Comparison of ENCODE assay signal across 17 cellular contexts in the genomic region with DNA sequence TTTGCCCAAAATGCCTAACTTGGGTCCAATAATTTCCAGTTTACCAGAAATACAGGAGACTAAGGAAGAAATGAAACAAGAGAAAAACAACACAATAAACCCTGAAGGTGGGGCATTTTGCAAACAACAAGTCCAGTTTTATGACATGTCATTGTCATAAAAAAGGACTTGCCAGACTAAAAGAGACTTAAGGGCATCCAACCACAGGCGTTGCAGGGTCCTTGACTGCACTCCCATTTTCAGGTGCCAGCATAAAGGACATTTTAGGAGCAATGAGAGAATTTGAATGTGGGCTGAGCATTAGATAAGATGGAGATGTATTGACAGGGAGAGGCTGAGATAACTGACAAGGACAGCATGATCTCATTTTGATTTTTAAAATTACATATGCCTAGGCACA. TPM values are rescaled to one million over a fixed set of nuclear protein-coding genes. Genes with fewer than 3 reads are reported as not detected.
DNase-seq lines count a peak whose midpoint lies in the region; TF ChIP-seq lines count a peak whose summit lies in the region.
"Had no signal": no experiment of that assay in that cellular context is flagged by ENCODE, and none has a peak within 500 bp of the region (broad histone marks: within the 10 kb centered on the region; RNA-seq: fewer than 3 reads in every experiment).

No MANE protein-coding gene starts in this region.

- H3K36me3 ChIP-seq in hepatocyte (replicated peaks; ENCODE audit: insufficient read depth, low read depth): no peaks in the 10 kb centered on the region
- H3K36me3 ChIP-seq: BE2C had no signal

- peak overlapping the region; percentile 24; the same call in 1 of the 2 replicates for H3K27ac ChIP-seq in VCaP
- peak overlapping the region; percentile 74 for H3K27ac ChIP-seq in hepatocyte
- H3K27ac ChIP-seq: A549, C4-2B had no signal

- H3K36me3 Mint-ChIP-seq in progenitor cell of endocrine pancreas (ENCODE audit: insufficient read depth): no peaks in the 10 kb centered on the region
- H3K36me3 Mint-ChIP-seq: CD8-positive, alpha-beta T cell; IgD-negative memory B cell had no signal

- H3K9me3 Mint-ChIP-seq in progenitor cell of endocrine pancreas (ENCODE audit: low read depth): no peaks in the 10 kb centered on the region
- H3K9me3 Mint-ChIP-seq: CD8-positive, alpha-beta T cell; GM23338; H9; IgD-negative memory B cell had no signal

- H3K27me3 ChIP-seq in hepatocyte: no peaks in the 10 kb centered on the region
- H3K27me3 ChIP-seq: BE2C had no signal

- H3K4me3 Mint-ChIP-seq in progenitor cell of endocrine pancreas (ENCODE audit: low read depth): no peak overlapping the region
- H3K4me3 Mint-ChIP-seq: CD8-positive, alpha-beta T cell; GM23338; H9; IgD-negative memory B cell had no signal

- peak overlapping the region; percentile 48 for H3K27ac Mint-ChIP-seq in progenitor cell of endocrine pancreas
- H3K27ac Mint-ChIP-seq: CD8-positive, alpha-beta T cell; GM23338; H9; IgD-negative memory B cell had no signal

- no peak overlapping the region for H2AFZ ChIP-seq in hepatocyte

- DNase-seq in hepatocyte (ENCODE audit: low spot score): no peak
- DNase-seq in progenitor cell of endocrine pancreas (ENCODE audit: low spot score, unreplicated experiment): no peak
- DNase-seq in DMS53 treated with DMSO at 0.1 percent for 48 hours (lab: John Stamatoyannopoulos, UW; ENCODE audit: unreplicated experiment): no peak
- DNase-seq in globus pallidus (ENCODE audit: low spot score): no peak
- no peak for DNase-seq in DMS153 treated with DMSO at 0.1 percent for 48 hours (lab: John Stamatoyannopoulos, UW; ENCODE audit: unreplicated experiment)
- DNase-seq in SHP77 treated with DMSO at 0.1 percent for 48 hours (lab: John Stamatoyannopoulos, UW): no peak
- DNase-seq: BE2C; CD8-positive, alpha-beta T cell; COR-L47; DMS79; H9 had no signal

- H3K4me2 ChIP-seq in hepatocyte: no peak overlapping the region
- H3K4me2 ChIP-seq: A549, GM23338 had no signal

- no peaks in the 10 kb centered on the region for H3K9me2 ChIP-seq in hepatocyte (replicated peaks; ENCODE audit: insufficient read depth)

- H4K20me1 ChIP-seq in hepatocyte (ENCODE audit: insufficient read depth, poor library complexity, severe bottlenecking): no peaks in the 10 kb centered on the region

- WGBS in hepatocyte (ENCODE audit: low lambda C conversion rate, missing lambda C conversion rate): 69% methylated on average over 1 of the region's 1 CpG

- TF ChIP-seq CTCF in VCaP (conservative IDR thresholded peaks at IDR 0.05) (no peak), hepatocyte (IDR thresholded peaks at IDR 0.05; ENCODE audit: poor library complexity) (no peak), progenitor cell of endocrine pancreas (IDR thresholded peaks at IDR 0.05; ENCODE audit: unreplicated experiment) (no peak)

- no peaks in the 10 kb centered on the region for H3K27me3 Mint-ChIP-seq in progenitor cell of endocrine pancreas

- H3K79me2 ChIP-seq in hepatocyte: no peaks in the 10 kb centered on the region

- H3K9me3 ChIP-seq in hepatocyte (ENCODE audit: low read depth): no peaks in the 10 kb centered on the region
- H3K9me3 ChIP-seq: A549, BE2C had no signal

- H3K4me3 ChIP-seq in hepatocyte: no peak overlapping the region
- H3K4me3 ChIP-seq: A549, GM12878, GM23338 had no signal

- H3K4me1 ChIP-seq in hepatocyte (ENCODE audit: insufficient read depth): peaks cover 22% of the 10 kb centered on the region
- H3K4me1 ChIP-seq: BE2C had no signal

- H3K4me1 Mint-ChIP-seq in progenitor cell of endocrine pancreas (ENCODE audit: low read depth): peaks cover 36% of the 10 kb centered on the region
- H3K4me1 Mint-ChIP-seq: IgD-negative memory B cell had no signal

RNA-seq across cellular contexts. Expression of gene DAGLA, which starts 28.1 kb away (rescaled TPM):
- 5.5 and 8.9 TPM in 2 replicates for total RNA-seq in hepatocyte
- polyA plus RNA-seq in hepatocyte: 7.4 and 8.3 TPM in 2 replicates
- total RNA-seq in progenitor cell of endocrine pancreas: 8.7 and 9.3 TPM in 2 replicates
- polyA plus RNA-seq: GM12878, IgD-negative memory B cell had no signal
